Comparison of ENCODE assay signal across 14 cellular contexts in genomic region chr7:141568227-141568626, GRCh38. TPM values are rescaled to one million over a fixed set of nuclear protein-coding genes. Genes with fewer than 3 reads are reported as not detected.
A peak's percentile ranks its signal among the peaks of the same experiment; 100 is the strongest.
DNase-seq lines count a peak whose midpoint lies in the region; ATAC-seq and TF ChIP-seq lines count a peak whose summit lies in the region.
"Had no signal": no experiment of that assay in that cellular context is flagged by ENCODE, and none has a peak within 500 bp of the region (broad histone marks: within the 10 kb centered on the region; RNA-seq: fewer than 3 reads in every experiment).

No MANE protein-coding gene starts in this region.

- TF ChIP-seq POLR2A in gastrocnemius medialis (IDR thresholded peaks at IDR 0.05), result no peak

- ATAC-seq in Right ventricle myocardium superior (ENCODE audit: poor library complexity) (peak; percentile 84), gastrocnemius medialis (peak; percentile 62 to 78), HG02610 (IDR thresholded peaks at IDR 0.05; ENCODE audit: unreplicated experiment) (no peak)

- H3K4me3 ChIP-seq in left ventricle myocardium inferior, result no peak overlapping the region
- H3K4me3 ChIP-seq in gastrocnemius medialis, result no peak overlapping the region

- H3K27ac ChIP-seq in left ventricle myocardium inferior (replicated peaks), result peak overlapping the region; percentile 60
- peak overlapping the region in 1 of 4 donors; percentile 12 for H3K27ac ChIP-seq in gastrocnemius medialis

- in situ Hi-C loops in gastrocnemius medialis (cut with MboI; ENCODE audit: low sequenced_read_pairs in 4 of 4), result no loop called here

- H3K27me3 ChIP-seq in left ventricle myocardium inferior (ENCODE audit: low read depth) (no peaks in the 10 kb centered on the region), gastrocnemius medialis (no peaks in the 10 kb centered on the region)

- H3K4me1 ChIP-seq in left ventricle myocardium inferior (peaks cover 43% of the 10 kb centered on the region), gastrocnemius medialis (peaks cover 7 to 14% of the 10 kb centered on the region in 2 donors)
- H3K4me1 ChIP-seq: Caco-2 had no signal

- TF ChIP-seq CTCF in left ventricle myocardium inferior (IDR thresholded peaks at IDR 0.05; ENCODE audit: borderline replicate concordance), result no peak
- no peak for TF ChIP-seq CTCF in gastrocnemius medialis (IDR thresholded peaks at IDR 0.05 in 4 of 5, conservative IDR thresholded peaks at IDR 0.05 in 1 of 5)

- no peaks in the 10 kb centered on the region for H3K9me3 ChIP-seq in left ventricle myocardium inferior (replicated peaks)
- no peaks in the 10 kb centered on the region for H3K9me3 ChIP-seq in gastrocnemius medialis
- H3K9me3 ChIP-seq: Caco-2 had no signal

- no peak for DNase-seq in Right ventricle myocardium superior
- no peak for DNase-seq in cardiac septum (ENCODE audit: low spot score)
- DNase-seq in cerebellar nuclear complex (lab: John Stamatoyannopoulos, UW), result peak; percentile 34 to 85
- DNase-seq in left ventricle myocardium inferior, result peak; percentile 28
- no peak for DNase-seq in gastrocnemius medialis
- no peak for DNase-seq in mesenteric fat pad (ENCODE audit: low spot score)
- DNase-seq in NCI-H146 (lab: John Stamatoyannopoulos, UW), result no peak
- DNase-seq: Caco-2; CD4-positive, alpha-beta T cell; HFFc6; NCI-H187 treated with DMSO at 0.1 percent for 48 hours; NCI-H2227 treated with DMSO at 0.1 percent for 48 hours; NCI-H524 treated with DMSO at 0.1 percent for 48 hours had no signal

- intact Hi-C loops in Right ventricle myocardium superior (cut with DNase I), result no loop called here
- intact Hi-C loops in cardiac septum (cut with DNase I), result no loop called here
- intact Hi-C loops in left ventricle myocardium inferior (cut with micrococcal nuclease), result no loop called here
- intact Hi-C loops in gastrocnemius medialis (cut with DNase I; ENCODE audit: low total_unique reads), result no loop called here

- H3K36me3 ChIP-seq in left ventricle myocardium inferior, result peaks cover 28% of the 10 kb centered on the region
- no peaks in the 10 kb centered on the region for H3K36me3 ChIP-seq in gastrocnemius medialis

RNA-seq across cellular contexts. Expression of gene AGK, which starts 17.0 kb away (rescaled TPM):
- total RNA-seq in Right ventricle myocardium superior (27.7 TPM), cardiac septum (32.7 TPM), left ventricle myocardium inferior (37.8 TPM), gastrocnemius medialis (10 to 100 TPM in 2 of 4 donors, 1 to 10 TPM in 2; 6.5 to 17.1 (median 11.5) TPM), mesenteric fat pad (23.2 TPM)

Comparison
In these comparisons a context has a peak if more than half of its experiments do, and no peak if none do; other contexts are left out.
1. DNase-seq: peak in cerebellar nuclear complex (2 of 2) and left ventricle myocardium inferior (single experiment); none in Right ventricle myocardium superior (single experiment), cardiac septum (single experiment), gastrocnemius medialis (0 of 2), mesenteric fat pad (single experiment) and NCI-H146 (single experiment).